8 cellular contexts compared by ENCODE assay signal in genomic region chr9:62897411-62898225, GRCh38.
DNase-seq lines count a peak whose midpoint lies in the region; ATAC-seq and TF ChIP-seq lines count a peak whose summit lies in the region.
"Not testable (repeated sequence)": the region's sequence is repeated elsewhere in the genome, so short reads cannot be mapped to it uniquely, and the experiment has no call there.

No MANE protein-coding gene starts in this region.

- peak overlapping the region; percentile 54 for H3K4me3 Mint-ChIP-seq in activated CD8-positive, alpha-beta T cell treated with anti-CD3 and anti-CD28 coated beads for 36 hours
- H3K4me3 Mint-ChIP-seq in mesothelial cell of epicardium: peak overlapping the region; percentile 50

- 0 out of 2 replicates have a peak overlapping the region, but pooled peaks have one; percentile 59 for H2AFZ ChIP-seq in PC-3 (ENCODE audit: low read length)

- BruUV-seq in PC-3 (replicated peaks; lab: Mats Ljungman, UMichigan): TSS peak; percentile 66

- 0% methylated on average over 6 to 19 of the region's 48 CpGs for WGBS in thyroid gland, 2 donors

- DNase-seq in PC-3: peak; percentile 26
- DNase-seq in activated CD8-positive, alpha-beta T cell treated with anti-CD3 and anti-CD28 coated beads for 36 hours: peak; percentile 61
- DNase-seq in astrocyte of the spinal cord (ENCODE audit: low read depth, low spot score): peak; percentile 48
- DNase-seq in foreskin keratinocyte: peak; percentile 14 to 23
- not testable (repeated sequence) for DNase-seq in mesothelial cell of epicardium (ENCODE audit: low spot score in 2 of 2, unreplicated experiment in 2 of 2)
- DNase-seq in thyroid gland: peak; percentile 71 to 74

- H3K27me3 Mint-ChIP-seq in activated CD8-positive, alpha-beta T cell treated with anti-CD3 and anti-CD28 coated beads for 36 hours; mesothelial cell of epicardium (ENCODE audit: low read depth): not testable (repeated sequence)

- ATAC-seq in PC-3; activated CD8-positive, alpha-beta T cell treated with anti-CD3 and anti-CD28 coated beads for 36 hours; foreskin keratinocyte: not testable (repeated sequence)

- H3K36me3 ChIP-seq in ES-I3 (ENCODE audit: insufficient read depth, low read length); PC-3 (ENCODE audit: low read depth, low read length); thyroid gland: not testable (repeated sequence)

- intact Hi-C loops in PC-3 (cut with micrococcal nuclease); activated CD8-positive, alpha-beta T cell treated with anti-CD3 and anti-CD28 coated beads for 36 hours (cut with micrococcal nuclease); thyroid gland (cut with DNase I): not testable (repeated sequence)

- not testable (repeated sequence) for H3K27me3 ChIP-seq in PC-3 (ENCODE audit: low read length); foreskin keratinocyte; thyroid gland

- not testable (repeated sequence) for H3K36me3 Mint-ChIP-seq in activated CD8-positive, alpha-beta T cell treated with anti-CD3 and anti-CD28 coated beads for 36 hours (ENCODE audit: low read depth); mesothelial cell of epicardium

- not testable (repeated sequence) for H3K9me3 Mint-ChIP-seq in activated CD8-positive, alpha-beta T cell treated with anti-CD3 and anti-CD28 coated beads for 36 hours; mesothelial cell of epicardium

- H3K4me3 ChIP-seq in PC-3 (ENCODE audit: low read length) (peak overlapping the region; percentile 62), astrocyte of the spinal cord (ENCODE audit: low read depth, low read length) (peak overlapping the region; percentile 38), skin epidermis (peak overlapping the region; percentile 35 to 60 (median 42)), thyroid gland (replicated peaks in 1 of 3) (peak overlapping the region in 2 of 3 donors; percentile 27 to 58)

- not testable (repeated sequence) for H3K9me2 ChIP-seq in PC-3 (replicated peaks; ENCODE audit: low read length)

- H3K9me3 ChIP-seq in ES-I3 (ENCODE audit: control insufficient read depth, insufficient read depth, low read length); PC-3 (ENCODE audit: low read length); thyroid gland: not testable (repeated sequence)

- CTCF ChIA-PET in PC-3 (lab: Charles Lee); activated CD8-positive, alpha-beta T cell treated with anti-CD3 and anti-CD28 coated beads for 36 hours (lab: Charles Lee): not testable (repeated sequence)

- H3K4me1 Mint-ChIP-seq in activated CD8-positive, alpha-beta T cell treated with anti-CD3 and anti-CD28 coated beads for 36 hours (ENCODE audit: low read depth); mesothelial cell of epicardium: not testable (repeated sequence)

- not testable (repeated sequence) for TF ChIP-seq CTCF in PC-3 (conservative IDR thresholded peaks at IDR 0.05; ENCODE audit: low read depth, low read length); activated CD8-positive, alpha-beta T cell treated with anti-CD3 and anti-CD28 coated beads for 36 hours (IDR thresholded peaks at IDR 0.05); astrocyte of the spinal cord (IDR thresholded peaks at IDR 0.05; ENCODE audit: low read depth, low read length); foreskin keratinocyte (conservative IDR thresholded peaks at IDR 0.05); mesothelial cell of epicardium (IDR thresholded peaks at IDR 0.05; ENCODE audit: unreplicated experiment); thyroid gland (IDR thresholded peaks at IDR 0.05)

- not testable (repeated sequence) for H3F3A ChIP-seq in PC-3 (ENCODE audit: low read length, unreplicated experiment)

- in situ Hi-C loops in astrocyte of the spinal cord (cut with HindIII; ENCODE audit: low sequenced_read_pairs): not testable (repeated sequence)

- H4K20me1 ChIP-seq in PC-3 (ENCODE audit: low read length): not testable (repeated sequence)

- H3K27ac Mint-ChIP-seq in activated CD8-positive, alpha-beta T cell treated with anti-CD3 and anti-CD28 coated beads for 36 hours: peak overlapping the region; percentile 66
- H3K27ac Mint-ChIP-seq in mesothelial cell of epicardium: not testable (repeated sequence)

- peak overlapping the region; percentile 41 for H3K27ac ChIP-seq in PC-3 (ENCODE audit: low read length)
- not testable (repeated sequence) for H3K27ac ChIP-seq in foreskin keratinocyte
- H3K27ac ChIP-seq in skin epidermis: peak overlapping the region in 18 of 21 experiments; percentile 49 to 85 (median 76)
- peak overlapping the region; percentile 58 to 83 (median 75) for H3K27ac ChIP-seq in thyroid gland

- POLR2A ChIA-PET in PC-3 (lab: Charles Lee; ENCODE audit: unreplicated experiment); activated CD8-positive, alpha-beta T cell treated with anti-CD3 and anti-CD28 coated beads for 36 hours (lab: Charles Lee): not testable (repeated sequence)

- TF ChIP-seq POLR2A in thyroid gland (IDR thresholded peaks at IDR 0.05): not testable (repeated sequence)

- peak overlapping the region; percentile 67 for H3K4me2 ChIP-seq in PC-3 (ENCODE audit: low read length)

- not testable (repeated sequence) for H3K4me1 ChIP-seq in ES-I3 (ENCODE audit: insufficient read depth, low read length); PC-3 (ENCODE audit: insufficient read depth, low read length); foreskin keratinocyte; thyroid gland

- peak overlapping the region; percentile 62 for H3K9ac ChIP-seq in ES-I3 (ENCODE audit: low read depth, low read length)
- H3K9ac ChIP-seq in PC-3 (ENCODE audit: low read length): peak overlapping the region; percentile 67

- not testable (repeated sequence) for H3K79me2 ChIP-seq in PC-3 (ENCODE audit: low read length)
